Comparison of ENCODE assay signal across 17 cellular contexts in the genomic region with DNA sequence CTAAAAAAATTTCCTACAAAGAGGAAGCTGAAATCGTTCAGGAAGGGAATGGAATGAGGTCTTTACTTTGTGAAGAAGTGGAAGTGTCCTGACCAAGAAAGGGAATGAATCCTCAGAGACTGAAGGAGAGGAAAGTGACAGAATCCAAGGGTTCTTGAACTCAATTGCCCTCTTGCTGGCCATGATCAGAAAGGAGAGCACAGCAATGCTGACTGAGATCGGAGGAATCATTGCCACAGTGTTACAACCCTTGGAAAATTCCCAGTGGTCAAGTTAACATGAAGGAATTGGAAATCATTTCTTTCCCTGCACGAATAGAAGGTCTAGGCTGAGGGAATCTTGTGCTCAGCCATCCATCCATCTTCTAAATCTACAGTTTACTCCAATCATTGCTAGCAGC.
A peak's percentile ranks its signal among the peaks of the same experiment; 100 is the strongest.
DNase-seq lines count a peak whose midpoint lies in the region; ATAC-seq and TF ChIP-seq lines count a peak whose summit lies in the region.
"Had no signal": no experiment of that assay in that cellular context is flagged by ENCODE, and none has a peak within 500 bp of the region (broad histone marks: within the 10 kb centered on the region; RNA-seq: fewer than 3 reads in every experiment).

No MANE protein-coding gene starts in this region.

- H3K9me2 ChIP-seq in SK-N-SH: no peaks in the 10 kb centered on the region

- no peak for TF ChIP-seq RAD21 in SK-N-SH (IDR thresholded peaks at IDR 0.05; ENCODE audit: low read length)

- no peak overlapping the region for H3K4me3 ChIP-seq in SK-N-SH (ENCODE audit: low read depth in 2 of 2, low read length in 1 of 2)
- no peak overlapping the region for H3K4me3 ChIP-seq in gastrocnemius medialis
- H3K4me3 ChIP-seq: GM12878, MG63 had no signal

- H3K9me3 ChIP-seq in SK-N-SH: no peaks in the 10 kb centered on the region
- no peaks in the 10 kb centered on the region for H3K9me3 ChIP-seq in gastrocnemius medialis

- H2AFZ ChIP-seq in SK-N-SH (ENCODE audit: low read depth): no peak overlapping the region

- H3K4me1 ChIP-seq in SK-N-SH (ENCODE audit: control insufficient read depth in 1 of 2, insufficient read depth in 2 of 2, low read depth in 1 of 2, low read length in 1 of 2): no peaks in the 10 kb centered on the region; a peak in 1 of 4 replicates
- no peaks in the 10 kb centered on the region for H3K4me1 ChIP-seq in gastrocnemius medialis

- no peaks in the 10 kb centered on the region for H3K36me3 ChIP-seq in SK-N-SH (replicated peaks in 1 of 2; ENCODE audit: control insufficient read depth in 1 of 2, insufficient read depth in 2 of 2, low read length in 1 of 2)
- no peaks in the 10 kb centered on the region for H3K36me3 ChIP-seq in gastrocnemius medialis

- no peak for TF ChIP-seq POLR2A in gastrocnemius medialis (IDR thresholded peaks at IDR 0.05)

- peak overlapping the region; percentile 48; the same call in 1 of the 2 replicates for H3K27ac Mint-ChIP-seq in HFFc6

- peaks cover 6% of the 10 kb centered on the region; the same call in 1 of the 2 replicates for H3K36me3 Mint-ChIP-seq in HFFc6 (ENCODE audit: low read depth)

- ATAC-seq in SK-N-SH treated with all-trans-retinoic acid at 6 μM for 48 hours (no peak), gastrocnemius medialis (peak; percentile 61 to 67), GM21526 (IDR thresholded peaks at IDR 0.05; ENCODE audit: low FRiP score, unreplicated experiment) (no peak)
- ATAC-seq: GM12878 had no signal

- POLR2A ChIA-PET in SK-N-SH (lab: Yijun Ruan, JAX): no interaction called here

- in situ Hi-C loops in gastrocnemius medialis (cut with MboI; ENCODE audit: low sequenced_read_pairs in 4 of 4): no loop called here

- no peaks in the 10 kb centered on the region for H3K79me2 ChIP-seq in SK-N-SH (ENCODE audit: insufficient read depth)

- intact Hi-C loops in gastrocnemius medialis (cut with DNase I; ENCODE audit: low total_unique reads): no loop called here

- H3K9ac ChIP-seq in SK-N-SH: no peak overlapping the region
- H3K9ac ChIP-seq: KMS-11 had no signal

- H3F3A ChIP-seq in SK-N-SH (replicated peaks; ENCODE audit: insufficient read depth): peaks cover 17% of the 10 kb centered on the region

- H3K27me3 ChIP-seq in SK-N-SH (ENCODE audit: insufficient read depth) (no peaks in the 10 kb centered on the region), gastrocnemius medialis (no peaks in the 10 kb centered on the region)
- H3K27me3 ChIP-seq: MG63 had no signal

- peak overlapping the region; percentile 44 to 51; a peak in 3 of 4 replicates for H3K27ac ChIP-seq in SK-N-SH (ENCODE audit: low read depth in 2 of 2, low read length in 1 of 2)
- H3K27ac ChIP-seq in gastrocnemius medialis: no peak overlapping the region
- H3K27ac ChIP-seq: 22Rv1, C4-2B, KMS-11, RWPE1 had no signal

- no peaks in the 10 kb centered on the region for H4K20me1 ChIP-seq in SK-N-SH (ENCODE audit: insufficient read depth)

- DNase-seq in SK-N-SH (no peak), HFFc6 (no peak), fibroblast of gingiva (ENCODE audit: low read depth) (peak; percentile 5), gastrocnemius medialis (peak in 1 of 2 donors; percentile 19), T-helper 9 cell (no peak)
- DNase-seq in activated CD4-positive, CD25-positive, alpha-beta regulatory T cell (lab: John Stamatoyannopoulos, UW): no peak
- DNase-seq: DMS153, MG63, NCI-H1092 treated with DMSO at 0.1 percent for 48 hours, NCI-H1694 treated with DMSO at 0.1 percent for 48 hours had no signal

- no peak overlapping the region for H3K4me2 ChIP-seq in SK-N-SH
- H3K4me2 ChIP-seq: KMS-11 had no signal

- H3K9me3 Mint-ChIP-seq in HFFc6: peaks cover 10% of the 10 kb centered on the region; the same call in 1 of the 2 replicates

- no peak overlapping the region; the same call in 1 of the 2 replicates for H3K4me3 Mint-ChIP-seq in HFFc6

- 26% methylated on average over 3 of the region's 3 CpGs for WGBS in SK-N-SH (ENCODE audit: low lambda C conversion rate)

- CTCF ChIA-PET in SK-N-SH (lab: Yijun Ruan, JAX): interaction anchor here (1.2 kb wide), 1 partner anchor 19 kb away, joined by 3 read pairs; no protein-coding TSS in a partner anchor

- H3K4me1 Mint-ChIP-seq in HFFc6 (ENCODE audit: low read depth): peaks cover 52% of the 10 kb centered on the region

- TF ChIP-seq CTCF in SK-N-SH (IDR thresholded peaks at IDR 0.05) (no peak), HFFc6 (IDR thresholded peaks at IDR 0.05) (no peak), gastrocnemius medialis (IDR thresholded peaks at IDR 0.05 in 4 of 5, conservative IDR thresholded peaks at IDR 0.05 in 1 of 5) (no peak)

- no peak for TF ChIP-seq EP300 in SK-N-SH (IDR thresholded peaks at IDR 0.05; ENCODE audit: borderline replicate concordance in 1 of 2, low read depth in 1 of 2, low read length in 1 of 2)

- no peaks in the 10 kb centered on the region for H3K27me3 Mint-ChIP-seq in HFFc6 (ENCODE audit: insufficient read depth)

TF ChIP-seq in SK-N-SH, 30 proteins besides CTCF, POLR2A, EP300 and RAD21:
- TF ChIP-seq, protein P1, sequence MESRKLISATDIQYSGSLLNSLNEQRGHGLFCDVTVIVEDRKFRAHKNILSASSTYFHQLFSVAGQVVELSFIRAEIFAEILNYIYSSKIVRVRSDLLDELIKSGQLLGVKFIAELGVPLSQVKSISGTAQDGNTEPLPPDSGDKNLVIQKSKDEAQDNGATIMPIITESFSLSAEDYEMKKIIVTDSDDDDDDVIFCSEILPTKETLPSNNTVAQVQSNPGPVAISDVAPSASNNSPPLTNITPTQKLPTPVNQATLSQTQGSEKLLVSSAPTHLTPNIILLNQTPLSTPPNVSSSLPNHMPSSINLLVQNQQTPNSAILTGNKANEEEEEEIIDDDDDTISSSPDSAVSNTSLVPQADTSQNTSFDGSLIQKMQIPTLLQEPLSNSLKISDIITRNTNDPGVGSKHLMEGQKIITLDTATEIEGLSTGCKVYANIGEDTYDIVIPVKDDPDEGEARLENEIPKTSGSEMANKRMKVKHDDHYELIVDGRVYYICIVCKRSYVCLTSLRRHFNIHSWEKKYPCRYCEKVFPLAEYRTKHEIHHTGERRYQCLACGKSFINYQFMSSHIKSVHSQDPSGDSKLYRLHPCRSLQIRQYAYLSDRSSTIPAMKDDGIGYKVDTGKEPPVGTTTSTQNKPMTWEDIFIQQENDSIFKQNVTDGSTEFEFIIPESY (IDR thresholded peaks at IDR 0.05; ENCODE audit: borderline replicate concordance, low read depth): no peak
- TF ChIP-seq GABPA (IDR thresholded peaks at IDR 0.05; ENCODE audit: low read depth): no peak
- no peak for TF ChIP-seq MEF2A (IDR thresholded peaks at IDR 0.05; ENCODE audit: borderline replicate concordance, low read depth)
- TF ChIP-seq TEAD4 (IDR thresholded peaks at IDR 0.05; ENCODE audit: borderline replicate concordance, insufficient read depth): no peak
- no peak for TF ChIP-seq SIN3A (IDR thresholded peaks at IDR 0.05; ENCODE audit: borderline replicate concordance, low read depth, low read length)
- no peak for TF ChIP-seq ELF1 (IDR thresholded peaks at IDR 0.05)

TF ChIP-seq in SK-N-SH treated with all-trans-retinoic acid at 6 μM for 48 hours, 23 proteins besides CTCF, POLR2A, EP300 and RAD21:
- TF ChIP-seq ZNF70 (CRISPR knock-in tag; IDR thresholded peaks at IDR 0.05) (no peak), ARNTL (CRISPR knock-in tag; IDR thresholded peaks at IDR 0.05; ENCODE audit: borderline replicate concordance, low read depth) (no peak), ESRRG (CRISPR knock-in tag; IDR thresholded peaks at IDR 0.05) (no peak)
- TF ChIP-seq, protein P2, sequence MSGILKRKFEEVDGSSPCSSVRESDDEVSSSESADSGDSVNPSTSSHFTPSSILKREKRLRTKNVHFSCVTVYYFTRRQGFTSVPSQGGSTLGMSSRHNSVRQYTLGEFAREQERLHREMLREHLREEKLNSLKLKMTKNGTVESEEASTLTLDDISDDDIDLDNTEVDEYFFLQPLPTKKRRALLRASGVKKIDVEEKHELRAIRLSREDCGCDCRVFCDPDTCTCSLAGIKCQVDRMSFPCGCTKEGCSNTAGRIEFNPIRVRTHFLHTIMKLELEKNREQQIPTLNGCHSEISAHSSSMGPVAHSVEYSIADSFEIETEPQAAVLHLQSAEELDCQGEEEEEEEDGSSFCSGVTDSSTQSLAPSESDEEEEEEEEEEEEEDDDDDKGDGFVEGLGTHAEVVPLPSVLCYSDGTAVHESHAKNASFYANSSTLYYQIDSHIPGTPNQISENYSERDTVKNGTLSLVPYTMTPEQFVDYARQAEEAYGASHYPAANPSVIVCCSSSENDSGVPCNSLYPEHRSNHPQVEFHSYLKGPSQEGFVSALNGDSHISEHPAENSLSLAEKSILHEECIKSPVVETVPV (CRISPR knock-in tag; IDR thresholded peaks at IDR 0.05): no peak
- TF ChIP-seq, protein P3, sequence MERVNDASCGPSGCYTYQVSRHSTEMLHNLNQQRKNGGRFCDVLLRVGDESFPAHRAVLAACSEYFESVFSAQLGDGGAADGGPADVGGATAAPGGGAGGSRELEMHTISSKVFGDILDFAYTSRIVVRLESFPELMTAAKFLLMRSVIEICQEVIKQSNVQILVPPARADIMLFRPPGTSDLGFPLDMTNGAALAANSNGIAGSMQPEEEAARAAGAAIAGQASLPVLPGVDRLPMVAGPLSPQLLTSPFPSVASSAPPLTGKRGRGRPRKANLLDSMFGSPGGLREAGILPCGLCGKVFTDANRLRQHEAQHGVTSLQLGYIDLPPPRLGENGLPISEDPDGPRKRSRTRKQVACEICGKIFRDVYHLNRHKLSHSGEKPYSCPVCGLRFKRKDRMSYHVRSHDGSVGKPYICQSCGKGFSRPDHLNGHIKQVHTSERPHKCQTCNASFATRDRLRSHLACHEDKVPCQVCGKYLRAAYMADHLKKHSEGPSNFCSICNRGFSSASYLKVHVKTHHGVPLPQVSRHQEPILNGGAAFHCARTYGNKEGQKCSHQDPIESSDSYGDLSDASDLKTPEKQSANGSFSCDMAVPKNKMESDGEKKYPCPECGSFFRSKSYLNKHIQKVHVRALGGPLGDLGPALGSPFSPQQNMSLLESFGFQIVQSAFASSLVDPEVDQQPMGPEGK (CRISPR knock-in tag; IDR thresholded peaks at IDR 0.05; ENCODE audit: borderline replicate concordance): no peak

Comparison
In these comparisons a context has a peak if more than half of its experiments do, and no peak if none do; other contexts are left out.
1. H3K27ac ChIP-seq: peak in SK-N-SH (2 of 2); none in gastrocnemius medialis (0 of 4).
2. ATAC-seq: peak in gastrocnemius medialis (2 of 2); none in SK-N-SH treated with all-trans-retinoic acid at 6 μM for 48 hours (single experiment) and GM21526 (single experiment).